Comparison of ENCODE assay signal across 8 cellular contexts in genomic region chr10:127195041-127195506, GRCh38. TPM values are rescaled to one million over a fixed set of nuclear protein-coding genes. Genes with fewer than 3 reads are reported as not detected.
DNase-seq lines count a peak whose midpoint lies in the region; ATAC-seq, FAIRE-seq and TF ChIP-seq lines count a peak whose summit lies in the region.
"Had no signal": no experiment of that assay in that cellular context is flagged by ENCODE, and none has a peak within 500 bp of the region (broad histone marks: within the 10 kb centered on the region; RNA-seq: fewer than 3 reads in every experiment).

No MANE protein-coding gene starts in this region.

- no peak overlapping the region for H3K9ac ChIP-seq in keratinocyte (ENCODE audit: control insufficient read depth, extremely low read depth, insufficient read depth, low read length)

- no peak overlapping the region for H3K27ac ChIP-seq in coronary artery
- H3K27ac ChIP-seq in keratinocyte (ENCODE audit: control insufficient read depth, insufficient read depth, low read length), result no peak overlapping the region
- no peak overlapping the region for H3K27ac ChIP-seq in stomach
- no peak overlapping the region for H3K27ac ChIP-seq in body of pancreas

- no peaks in the 10 kb centered on the region for H3K9me1 ChIP-seq in keratinocyte (ENCODE audit: control insufficient read depth, extremely low read depth, insufficient read depth, low read length)

- no peaks in the 10 kb centered on the region for H3K79me2 ChIP-seq in keratinocyte (ENCODE audit: control insufficient read depth, insufficient read depth, low read length)

- peaks cover 8% of the 10 kb centered on the region for H4K20me1 ChIP-seq in keratinocyte (ENCODE audit: control insufficient read depth, extremely low read depth, insufficient read depth, low read length)

- TF ChIP-seq POLR2A in stomach (IDR thresholded peaks at IDR 0.05) (no peak), body of pancreas (IDR thresholded peaks at IDR 0.05) (no peak)

- H3K4me1 ChIP-seq in keratinocyte (ENCODE audit: control insufficient read depth, extremely low read depth, insufficient read depth, low read length) (peaks cover 4% of the 10 kb centered on the region), stomach (peaks cover 16 to 27% (median 22%) of the 10 kb centered on the region in 4 donors), body of pancreas (peaks cover 16% of the 10 kb centered on the region)

- H3K4me2 ChIP-seq in keratinocyte (ENCODE audit: control insufficient read depth, extremely low read depth, insufficient read depth, low read depth, low read length), result peak overlapping the region; percentile 68

- DNase-seq in HFF-Myc (ENCODE audit: extremely low read depth, low read depth) (no peak), coronary artery (ENCODE audit: low spot score) (no peak), keratinocyte (ENCODE audit: low read depth, low spot score) (no peak), stomach (no peak), body of pancreas (no peak)

- H3K27me3 ChIP-seq in keratinocyte (ENCODE audit: control insufficient read depth, extremely low read depth, insufficient read depth, low read length) (peaks cover 12% of the 10 kb centered on the region), stomach (peaks cover 0 to 47% (median 13%) of the 10 kb centered on the region in 3 donors), body of pancreas (no peaks in the 10 kb centered on the region)

- intact Hi-C loops in stomach (cut with DNase I; ENCODE audit: low total_unique reads) (no loop called here), body of pancreas (cut with DNase I) (no loop called here)

- dilution Hi-C loops in keratinocyte (cut with MboI; ENCODE audit: extremely low pct_ligation_motif_present, low sequenced_read_pairs), result no loop called here

- H3K4me3 ChIP-seq in HFF-Myc (replicated peaks; ENCODE audit: low read depth, low read length) (peak overlapping the region; percentile 52), coronary artery (peak overlapping the region; percentile 72), keratinocyte (ENCODE audit: control insufficient read depth in 2 of 3, extremely low read depth in 1 of 3, insufficient read depth in 2 of 3, low read depth in 1 of 3, low read length in 3 of 3) (peak overlapping the region in 2 of 3 experiments; percentile 23 to 43), stomach (peak overlapping the region; percentile 41 to 57 (median 48)), body of pancreas (no peak overlapping the region)

- WGBS in stomach, 5 donors, result 3 to 11% (median 4%) methylated on average over 14 to 28 of the region's 28 CpGs
- WGBS in body of pancreas, 2 donors, result 0 to 1% methylated on average over 16 to 28 of the region's 28 CpGs

- TF ChIP-seq CTCF in HFF-Myc (IDR thresholded peaks at IDR 0.05; ENCODE audit: low read depth, low read length, missing control alignments) (no peak), coronary artery (IDR thresholded peaks at IDR 0.05) (no peak), keratinocyte (optimal IDR thresholded peaks at IDR 0.05 in 1 of 3, IDR thresholded peaks at IDR 0.05 in 1 of 3, conservative IDR thresholded peaks at IDR 0.05 in 1 of 3; ENCODE audit: extremely low read depth in 1 of 3, insufficient read depth in 2 of 3, low read length in 3 of 3) (peak in 1 of 3 experiments; percentile 9), stomach (IDR thresholded peaks at IDR 0.05) (no peak), body of pancreas (IDR thresholded peaks at IDR 0.05) (no peak)

- peaks cover 0 to 3% of the 10 kb centered on the region in 2 experiments for H3K36me3 ChIP-seq in keratinocyte (ENCODE audit: control insufficient read depth in 2 of 2, extremely low read depth in 1 of 2, insufficient read depth in 2 of 2, low read length in 2 of 2)
- H3K36me3 ChIP-seq in stomach, result peaks cover 0 to 5% (median 2%) of the 10 kb centered on the region in 4 donors
- H3K36me3 ChIP-seq in body of pancreas (replicated peaks in 1 of 2; ENCODE audit: insufficient read depth in 1 of 2, low read depth in 2 of 2), result no peaks in the 10 kb centered on the region

- FAIRE-seq in keratinocyte (lab: Jason Lieb, UNC), result peak; percentile 23
- FAIRE-seq: H54 had no signal

- ATAC-seq in GM19328 (IDR thresholded peaks at IDR 0.05; ENCODE audit: unreplicated experiment), result no peak
- ATAC-seq in body of pancreas, result no peak
- ATAC-seq in HG02642 (IDR thresholded peaks at IDR 0.05; ENCODE audit: poor library complexity, unreplicated experiment), result no peak

- TF ChIP-seq EP300 in stomach (IDR thresholded peaks at IDR 0.05), result no peak

- no peaks in the 10 kb centered on the region for H3K9me3 ChIP-seq in keratinocyte (ENCODE audit: control insufficient read depth, low read depth, low read length)
- H3K9me3 ChIP-seq in stomach, result no peaks in the 10 kb centered on the region
- no peaks in the 10 kb centered on the region for H3K9me3 ChIP-seq in body of pancreas

- H2AFZ ChIP-seq in keratinocyte (ENCODE audit: control insufficient read depth, low read length), result no peak overlapping the region

RNA-seq across cellular contexts. Expression of gene INSYN2A, which starts 1.3 kb away (rescaled TPM):
- polyA plus RNA-seq in keratinocyte (0.01 TPM in 1 of 3 replicates, not detected in the others), stomach (1 to 10 TPM in 2 of 3 donors, under 1 TPM in 1; 0.18 to 1.2 (median 1.1) TPM)
- not detected for polyA plus RNA-seq in keratinocyte (2011; ENCODE audit: low read depth)
- polyA plus RNA-seq in keratinocyte (2011; cell fraction: cytosol; rRNA removed), result not detected in 2 replicates
- polyA plus RNA-seq in keratinocyte (2011; cell fraction: nucleus; rRNA removed), result 0.04 TPM in 1 of 2 replicates, not detected in the other
- polyA plus RNA-seq in keratinocyte (2012; ENCODE audit: low replicate concordance), result 0.23 TPM in 1 of 2 replicates, not detected in the other
- not detected in 3 replicates for polyA minus RNA-seq in keratinocyte
- not detected for polyA minus RNA-seq in keratinocyte (2011; cell fraction: cytosol; rRNA and poly(A)+ RNA removed)
- not detected in 2 replicates for polyA minus RNA-seq in keratinocyte (2011; cell fraction: nucleus; rRNA and poly(A)+ RNA removed)
- total RNA-seq in stomach (1 to 10 TPM in 2 of 5 donors, not detected in 3; 2.6 to 4.4 TPM), body of pancreas (not detected)

Comparison
In these comparisons a context has a peak if more than half of its experiments do, and no peak if none do; other contexts are left out.
1. H3K4me3 ChIP-seq: peak in HFF-Myc (single experiment), coronary artery (single experiment), keratinocyte (2 of 3) and stomach (4 of 4); none in body of pancreas (0 of 2).